ENCODE assay signal across 1 cellular context in the genomic region with DNA sequence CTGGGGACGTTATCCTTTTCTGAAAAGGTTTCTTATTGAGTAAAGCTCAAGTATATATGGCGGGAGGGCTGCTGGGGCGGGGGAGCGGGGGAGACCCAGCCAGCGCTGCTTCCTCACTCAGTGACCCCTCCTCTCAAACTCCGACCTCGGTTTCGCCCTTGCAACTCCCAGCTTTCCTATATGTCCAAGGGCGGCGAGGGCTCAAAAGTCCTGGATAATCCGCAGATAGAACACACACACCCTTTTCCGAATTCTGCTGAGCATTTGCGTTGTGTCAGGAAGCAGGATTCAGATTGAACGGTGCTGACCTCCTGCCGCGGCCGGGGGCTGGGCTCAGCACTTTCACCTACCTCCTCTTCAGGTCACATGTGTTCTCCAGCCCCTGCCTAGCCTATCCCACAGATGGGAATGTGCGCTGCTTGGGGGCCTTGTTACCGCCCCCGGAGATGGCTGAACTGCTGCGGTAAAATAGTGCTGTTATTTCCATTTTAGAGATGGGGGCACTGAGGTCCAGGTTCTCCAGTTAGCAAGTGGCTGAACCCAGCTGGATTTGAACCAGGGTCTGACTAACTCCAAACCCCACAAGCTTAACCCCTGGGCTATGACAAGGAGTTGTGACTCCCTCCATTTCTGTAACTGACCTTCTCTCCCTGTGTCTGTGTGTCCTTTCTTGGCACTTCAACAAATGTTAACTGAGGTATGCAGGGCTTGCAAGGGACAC.
TF ChIP-seq lines count a peak whose summit lies in the region.

No MANE protein-coding gene starts in this region.

TF ChIP-seq in neural cell, 6 proteins besides CTCF, POLR2A, EP300 and RAD21 (continued from another document):
- TF ChIP-seq SMC3 (conservative IDR thresholded peaks at IDR 0.05; ENCODE audit: poor library complexity) (no peak), MXI1 (conservative IDR thresholded peaks at IDR 0.05; ENCODE audit: poor library complexity, severe bottlenecking) (no peak), POLR2AphosphoS5 (IDR thresholded peaks at IDR 0.05) (no peak), EZH2 (IDR thresholded peaks at IDR 0.05; ENCODE audit: borderline replicate concordance, insufficient read depth, low read length, poor library complexity, severe bottlenecking) (no peak), TAF1 (IDR thresholded peaks at IDR 0.05; ENCODE audit: low read depth) (no peak)
